Comparison of ENCODE assay signal across 8 cellular contexts in genomic region chr4:168880811-168881595, GRCh38.
DNase-seq lines count a peak whose midpoint lies in the region; ATAC-seq and TF ChIP-seq lines count a peak whose summit lies in the region.

No MANE protein-coding gene starts in this region.

- H3K4me3 ChIP-seq in left lung (no peak overlapping the region), H7 (ENCODE audit: insufficient read depth, low read depth, low read length) (no peak overlapping the region)

- ATAC-seq in GM21737 (IDR thresholded peaks at IDR 0.05; ENCODE audit: unreplicated experiment) = peak; percentile 66
- peak; percentile 34 for ATAC-seq in left lung

- DNase-seq in GF-D8 (lab: John Stamatoyannopoulos, UW) (peak; percentile 75), KG1 (lab: John Stamatoyannopoulos, UW) (peak; percentile 32), left lung (peak in 1 of 2 donors; percentile 49), NCI-H2107 treated with DMSO at 0.1 percent for 48 hours (lab: John Stamatoyannopoulos, UW; ENCODE audit: unreplicated experiment) (no peak), NCI-H1417 (lab: John Stamatoyannopoulos, UW) (no peak), NCI-H2196 treated with DMSO at 0.1 percent for 48 hours (lab: John Stamatoyannopoulos, UW; ENCODE audit: unreplicated experiment) (no peak), H7 (no peak)

- H3K27me3 ChIP-seq in left lung = peaks cover 0 to 33% of the 10 kb centered on the region in 2 donors
- H3K27me3 ChIP-seq in H7 (ENCODE audit: control insufficient read depth, insufficient read depth, low read length) = peaks cover 26% of the 10 kb centered on the region

- no peak for TF ChIP-seq CTCF in left lung (IDR thresholded peaks at IDR 0.05)

- intact Hi-C loops in left lung (cut with DNase I) = no loop called here

- no peaks in the 10 kb centered on the region for H3K9me3 ChIP-seq in left lung

- peaks cover 0 to 64% of the 10 kb centered on the region in 2 donors for H3K4me1 ChIP-seq in left lung

- H3K36me3 ChIP-seq in left lung (peaks cover 0 to 6% of the 10 kb centered on the region in 2 donors), H7 (replicated peaks; ENCODE audit: control insufficient read depth, insufficient read depth, low read length) (no peaks in the 10 kb centered on the region)

- peak overlapping the region in 1 of 2 donors; percentile 40 for H3K27ac ChIP-seq in left lung

Comparison
In these comparisons a context has a peak if more than half of its experiments do, and no peak if none do; other contexts are left out.
1. DNase-seq: peak in GF-D8 (single experiment) and KG1 (single experiment); none in NCI-H2107 treated with DMSO at 0.1 percent for 48 hours (single experiment), NCI-H1417 (0 of 3), NCI-H2196 treated with DMSO at 0.1 percent for 48 hours (single experiment) and H7 (single experiment).